In genomic region chr6:157605484-157605883, GRCh38 we compare ENCODE assay signal across 21 cellular contexts.
DNase-seq lines count a peak whose midpoint lies in the region; ATAC-seq and TF ChIP-seq lines count a peak whose summit lies in the region.
"Had no signal": no experiment of that assay in that cellular context is flagged by ENCODE, and none has a peak within 500 bp of the region (broad histone marks: within the 10 kb centered on the region; RNA-seq: fewer than 3 reads in every experiment).

No MANE protein-coding gene starts in this region.

- no peak overlapping the region for H3K4me3 ChIP-seq in uterus
- no peak overlapping the region for H3K4me3 ChIP-seq in foreskin fibroblast (ENCODE audit: low read depth in 1 of 2, low read length in 2 of 2)

- TF ChIP-seq POLR2A in uterus (IDR thresholded peaks at IDR 0.05) = no peak

- POLR2A ChIA-PET in activated CD4-positive, alpha-beta T cell treated with anti-CD3 and anti-CD28 coated beads, Interleukin-2, amount 10 ng/mL, durations not matched to agents 7 days and 5 days (lab: Charles Lee) = no interaction called here
- POLR2A ChIA-PET in activated B cell treated with CpG ODN at 0.5 μM for 24 hours (lab: Charles Lee) = no interaction called here

- ATAC-seq in activated B cell treated with CpG ODN at 0.5 μM for 24 hours (ENCODE audit: low read depth) (no peak), memory B cell (ENCODE audit: low read depth) (no peak)
- ATAC-seq: HCT116, Panc1 had no signal

- no peaks in the 10 kb centered on the region for H3K9me3 ChIP-seq in uterus
- H3K9me3 ChIP-seq: BE2C had no signal

- intact Hi-C loops in activated B cell treated with CpG ODN at 0.5 μM for 24 hours (cut with micrococcal nuclease) (no loop called here), uterus (cut with DNase I; ENCODE audit: low total_unique reads) (no loop called here)

- H3K27me3 ChIP-seq in uterus = no peaks in the 10 kb centered on the region
- H3K27me3 ChIP-seq: BE2C had no signal

- TF ChIP-seq CTCF in activated B cell treated with CpG ODN at 0.5 μM for 24 hours (IDR thresholded peaks at IDR 0.05) (no peak), uterus (IDR thresholded peaks at IDR 0.05) (no peak), foreskin fibroblast (IDR thresholded peaks at IDR 0.05; ENCODE audit: low read depth, low read length) (no peak)

- peak overlapping the region; percentile 43 to 73 for H3K27ac ChIP-seq in uterus

- H3K36me3 ChIP-seq in uterus = no peaks in the 10 kb centered on the region
- H3K36me3 ChIP-seq: BE2C had no signal

- CTCF ChIA-PET in activated CD4-positive, alpha-beta T cell treated with anti-CD3 and anti-CD28 coated beads, Interleukin-2, amount 10 ng/mL, durations not matched to agents 7 days and 5 days (lab: Charles Lee) = no interaction called here
- CTCF ChIA-PET in activated B cell treated with CpG ODN at 0.5 μM for 24 hours (lab: Charles Lee) = interaction anchor here (1.4 kb wide), 1 partner anchor 61 kb away, joined by 4 read pairs; no protein-coding TSS in a partner anchor

- no peak overlapping the region for H3K4me3 Mint-ChIP-seq in activated CD4-positive, alpha-beta T cell treated with anti-CD3 and anti-CD28 coated beads, Interleukin-2, amount 10 ng/mL, durations not matched to agents 7 days and 5 days
- H3K4me3 Mint-ChIP-seq in activated B cell treated with CpG ODN at 0.5 μM for 24 hours (no peak overlapping the region), memory B cell (no peak overlapping the region)
- H3K4me3 Mint-ChIP-seq: CD4-positive, CD25-positive, alpha-beta regulatory T cell had no signal

- H3K36me3 Mint-ChIP-seq in activated CD4-positive, alpha-beta T cell treated with anti-CD3 and anti-CD28 coated beads, Interleukin-2, amount 10 ng/mL, durations not matched to agents 7 days and 5 days (ENCODE audit: low read depth) = no peaks in the 10 kb centered on the region
- peaks cover 3% of the 10 kb centered on the region for H3K36me3 Mint-ChIP-seq in activated B cell treated with CpG ODN at 0.5 μM for 24 hours (ENCODE audit: low read depth)
- peaks cover 11% of the 10 kb centered on the region for H3K36me3 Mint-ChIP-seq in memory B cell
- H3K36me3 Mint-ChIP-seq: CD4-positive, CD25-positive, alpha-beta regulatory T cell had no signal

- DNase-seq in activated CD4-positive, alpha-beta T cell treated with anti-CD3 and anti-CD28 coated beads, Interleukin-2, amount 10 ng/mL, durations not matched to agents 7 days and 5 days = no peak
- no peak for DNase-seq in activated CD4-positive, alpha-beta T cell treated with anti-CD3 and anti-CD28 coated beads for 4 hours
- DNase-seq in activated B cell treated with CpG ODN at 0.5 μM for 24 hours = no peak
- DNase-seq in memory B cell (ENCODE audit: low spot score in 2 of 2) = no peak
- DNase-seq in uterus = peak in 1 of 2 donors; percentile 14
- DNase-seq in foreskin fibroblast = no peak
- DNase-seq in iPS-NIHi7 (ENCODE audit: extremely low spot score) = no peak
- DNase-seq in AG20443 (ENCODE audit: low spot score) = no peak
- DNase-seq: 8988T; BE2C; CD4-positive, CD25-positive, alpha-beta regulatory T cell; DMS153; GDM1; MM.1S; NCI-H1092; NCI-H1436 treated with DMSO at 0.1 percent for 48 hours; NCI-H2029; NCI-H2171; NCI-H526 had no signal

- peak overlapping the region; percentile 11 for H3K27ac Mint-ChIP-seq in activated CD4-positive, alpha-beta T cell treated with anti-CD3 and anti-CD28 coated beads, Interleukin-2, amount 10 ng/mL, durations not matched to agents 7 days and 5 days
- H3K27ac Mint-ChIP-seq in activated B cell treated with CpG ODN at 0.5 μM for 24 hours = peak overlapping the region; percentile 75
- peak overlapping the region; percentile 73 for H3K27ac Mint-ChIP-seq in memory B cell
- H3K27ac Mint-ChIP-seq: CD4-positive, CD25-positive, alpha-beta regulatory T cell had no signal

- no peaks in the 10 kb centered on the region for H3K27me3 Mint-ChIP-seq in activated CD4-positive, alpha-beta T cell treated with anti-CD3 and anti-CD28 coated beads, Interleukin-2, amount 10 ng/mL, durations not matched to agents 7 days and 5 days
- no peaks in the 10 kb centered on the region for H3K27me3 Mint-ChIP-seq in activated B cell treated with CpG ODN at 0.5 μM for 24 hours
- H3K27me3 Mint-ChIP-seq in memory B cell = no peaks in the 10 kb centered on the region

- no peaks in the 10 kb centered on the region for H3K4me1 ChIP-seq in uterus
- H3K4me1 ChIP-seq: BE2C had no signal

- H3K9me3 Mint-ChIP-seq in activated CD4-positive, alpha-beta T cell treated with anti-CD3 and anti-CD28 coated beads, Interleukin-2, amount 10 ng/mL, durations not matched to agents 7 days and 5 days = no peaks in the 10 kb centered on the region
- H3K9me3 Mint-ChIP-seq in activated B cell treated with CpG ODN at 0.5 μM for 24 hours (no peaks in the 10 kb centered on the region), memory B cell (no peaks in the 10 kb centered on the region)
- H3K9me3 Mint-ChIP-seq: CD4-positive, CD25-positive, alpha-beta regulatory T cell had no signal

- peaks cover 5% of the 10 kb centered on the region for H3K4me1 Mint-ChIP-seq in activated CD4-positive, alpha-beta T cell treated with anti-CD3 and anti-CD28 coated beads, Interleukin-2, amount 10 ng/mL, durations not matched to agents 7 days and 5 days
- H3K4me1 Mint-ChIP-seq in activated B cell treated with CpG ODN at 0.5 μM for 24 hours (peaks cover 62% of the 10 kb centered on the region), memory B cell (peaks cover 42% of the 10 kb centered on the region)
- H3K4me1 Mint-ChIP-seq: CD4-positive, CD25-positive, alpha-beta regulatory T cell had no signal

Comparison
In these comparisons a context has a peak if more than half of its experiments do, and no peak if none do; other contexts are left out.
1. H3K27ac Mint-ChIP-seq: peak in every context shown above with its lines; median percentile 75 in activated B cell treated with CpG ODN at 0.5 μM for 24 hours; 73 in memory B cell; 11 in activated CD4-positive, alpha-beta T cell treated with anti-CD3 and anti-CD28 coated beads, Interleukin-2, amount 10 ng/mL, durations not matched to agents 7 days and 5 days.